ENCODE assay signal across 34 cellular contexts in the genomic region with DNA sequence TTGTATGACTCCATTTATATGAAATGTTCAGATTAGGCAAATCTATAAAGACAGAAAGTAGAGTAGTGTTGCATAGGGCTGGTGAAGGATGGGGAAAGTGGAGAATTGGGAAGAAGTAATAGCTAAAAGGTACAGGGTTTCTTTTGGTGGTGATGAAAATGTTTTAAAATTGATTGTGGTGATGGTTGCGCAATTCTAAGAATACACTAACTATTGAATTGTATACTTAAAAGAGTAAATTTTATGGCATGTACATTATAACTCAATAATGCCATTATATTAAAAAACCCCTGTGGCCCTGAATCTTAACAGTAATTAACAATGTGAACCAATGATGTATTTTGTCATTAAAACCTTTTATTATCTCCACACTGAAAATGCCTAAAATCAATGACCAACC.
"Had no signal": no experiment of that assay in that cellular context is flagged by ENCODE, and none has a peak within 500 bp of the region (broad histone marks: within the 10 kb centered on the region; RNA-seq: fewer than 3 reads in every experiment).

No MANE protein-coding gene starts in this region.

- ATAC-seq: activated naive CD4-positive, alpha-beta T cell treated with anti-CD3 and anti-CD28 coated beads, Interleukin-2, amount 50 U/mL, for 72 hours; activated naive CD8-positive, alpha-beta T cell treated with anti-CD3 and anti-CD28 coated beads, Interleukin-2, amount 50 U/mL, for 24 hours; activated T-cell treated with anti-CD3 and anti-CD28 coated beads, Interleukin-2, amount 50 U/mL, for 4 hours; activated T-cell treated with anti-CD3 and anti-CD28 coated beads, Interleukin-2, amount 50 U/mL, for 72 hours; activated T-helper 17 cell treated with anti-CD3 and anti-CD28 coated beads, Interleukin-2, amount 50 U/mL, for 72 hours; body of pancreas had no signal

- H3K9me3 ChIP-seq: adrenal gland, ascending aorta, body of pancreas, breast epithelium had no signal

- H3K4me3 ChIP-seq: adrenal gland, ascending aorta, body of pancreas, breast epithelium, cardiac muscle cell had no signal

- DNase-seq: activated effector memory CD4-positive, alpha-beta T cell treated with anti-CD3 and anti-CD28 coated beads, Interleukin-2, amount 50 U/mL, for 16 hours; activated effector memory CD4-positive, alpha-beta T cell treated with Interleukin-2 at 50 U/mL for 16 hours; activated gamma-delta T cell; activated gamma-delta T cell treated with Interleukin-2 at 50 U/mL for 16 hours; activated naive CD4-positive, alpha-beta T cell; activated naive CD4-positive, alpha-beta T cell treated with anti-CD3 and anti-CD28 coated beads for 36 hours; activated naive CD4-positive, alpha-beta T cell treated with anti-CD3 and anti-CD28 coated beads, Interleukin-2, amount 10 ng/mL, durations not matched to agents 7 days and 5 days; activated naive CD4-positive, alpha-beta T cell treated with anti-CD3 and anti-CD28 coated beads, Interleukin-2, amount 50 U/mL, for 16 hours; activated naive CD4-positive, alpha-beta T cell treated with Interleukin-2 at 50 U/mL for 16 hours; activated naive CD8-positive, alpha-beta T cell treated with anti-CD3 and anti-CD28 coated beads for 36 hours; activated naive CD8-positive, alpha-beta T cell treated with anti-CD3 and anti-CD28 coated beads, Interleukin-2, amount 10 ng/mL, durations not matched to agents 7 days and 5 days; activated naive CD8-positive, alpha-beta T cell treated with anti-CD3 and anti-CD28 coated beads, Interleukin-2, amount 50 U/mL, for 24 hours; activated T-cell treated with anti-CD3 and anti-CD28 coated beads, Interleukin-2, amount 50 U/mL, for 1 hour; activated T-cell treated with anti-CD3 and anti-CD28 coated beads, Interleukin-2, amount 50 U/mL, for 24 hours; activated T-cell treated with anti-CD3 and anti-CD28 coated beads, Interleukin-2, amount 50 U/mL, for 4 hours; activated T-cell treated with anti-CD3 and anti-CD28 coated beads, Interleukin-2, amount 50 U/mL, for 48 hours; activated T-cell treated with anti-CD3 and anti-CD28 coated beads, Interleukin-2, amount 50 U/mL, for 72 hours; adrenal gland; amniotic stem cell; amygdala; anterior cingulate cortex; aorta; body of pancreas; brain microvascular endothelial cell; caudate nucleus; central memory CD4-positive, alpha-beta T cell; cerebellar nuclear complex had no signal

- H3K36me3 ChIP-seq: adrenal gland, ascending aorta, brain microvascular endothelial cell, breast epithelium, cardiac muscle cell had no signal

- H3K27ac ChIP-seq: adrenal gland, ascending aorta, body of pancreas, brain microvascular endothelial cell, breast epithelium, cardiac muscle cell had no signal

- H3K27me3 ChIP-seq: adrenal gland, ascending aorta, body of pancreas, brain microvascular endothelial cell, breast epithelium, cardiac muscle cell had no signal

- FAIRE-seq: astrocyte, bronchial epithelial cell had no signal

- H3K4me1 ChIP-seq: adrenal gland, ascending aorta, body of pancreas, breast epithelium had no signal
